Comparison of ENCODE assay signal across 21 cellular contexts in genomic region chr4:3823496-3824341, GRCh38. TPM values are rescaled to one million over a fixed set of nuclear protein-coding genes. Genes with fewer than 3 reads are reported as not detected.
"Had no signal": no experiment of that assay in that cellular context is flagged by ENCODE, and none has a peak within 500 bp of the region (broad histone marks: within the 10 kb centered on the region; RNA-seq: fewer than 3 reads in every experiment).

No MANE protein-coding gene starts in this region.

- H3K4me3 ChIP-seq: upper lobe of right lung had no signal

- H3K27me3 ChIP-seq: upper lobe of right lung had no signal

- H3K36me3 ChIP-seq: upper lobe of right lung had no signal

- DNase-seq: activated B cell treated with CpG ODN at 0.5 μM for 24 hours; activated CD4-positive, alpha-beta memory T cell treated with anti-CD3 and anti-CD28 coated beads for 36 hours; activated CD4-positive, alpha-beta T cell treated with anti-CD3 and anti-CD28 coated beads for 36 hours; activated effector memory CD4-positive, alpha-beta T cell treated with Interleukin-2 at 50 U/mL for 16 hours; activated naive CD4-positive, alpha-beta T cell treated with anti-CD3 and anti-CD28 coated beads for 36 hours; activated naive CD8-positive, alpha-beta T cell treated with anti-CD3 and anti-CD28 coated beads, Interleukin-2, amount 10 ng/mL, durations not matched to agents 7 days and 5 days; activated T-cell treated with anti-CD3 and anti-CD28 coated beads, Interleukin-2, amount 50 U/mL, for 72 hours; amniotic stem cell; effector CD4-positive, alpha-beta T cell; kidney glomerular epithelial cell; mesenchymal stem cell; nephron progenitor cell; retina; stimulated activated CD4-positive, alpha-beta T cell treated with anti-CD3 and anti-CD28 coated beads, Interleukin-4, amount 100 ng/mL, for 24 hours; stimulated activated naive CD4-positive, alpha-beta T cell treated with Interleukin-2 at 50 U/mL for 16 hours; T1000; upper lobe of right lung had no signal

- H3K9me3 ChIP-seq: upper lobe of right lung had no signal

- FAIRE-seq: bronchial epithelial cell, endometrium had no signal

- H3K27ac ChIP-seq: upper lobe of right lung had no signal

- ATAC-seq: activated CD4-positive, alpha-beta T cell treated with anti-CD3 and anti-CD28 coated beads for 36 hours; activated T-cell treated with anti-CD3 and anti-CD28 coated beads, Interleukin-2, amount 50 U/mL, for 72 hours; upper lobe of right lung had no signal

RNA-seq across cellular contexts. Expression of gene ADRA2C, which starts 57.5 kb away (rescaled TPM):
- total RNA-seq: activated B cell treated with CpG ODN at 0.5 μM for 24 hours; activated CD4-positive, alpha-beta memory T cell treated with anti-CD3 and anti-CD28 coated beads for 36 hours; activated CD4-positive, alpha-beta T cell treated with anti-CD3 and anti-CD28 coated beads for 36 hours; activated naive CD4-positive, alpha-beta T cell treated with anti-CD3 and anti-CD28 coated beads for 36 hours; activated naive CD8-positive, alpha-beta T cell treated with anti-CD3 and anti-CD28 coated beads, Interleukin-2, amount 10 ng/mL, durations not matched to agents 7 days and 5 days; activated T-cell treated with anti-CD3 and anti-CD28 coated beads, Interleukin-2, amount 50 U/mL, for 72 hours; epithelial cell of proximal tubule; mononuclear cell had no signal
